7 cellular contexts compared by ENCODE assay signal in the genomic region with DNA sequence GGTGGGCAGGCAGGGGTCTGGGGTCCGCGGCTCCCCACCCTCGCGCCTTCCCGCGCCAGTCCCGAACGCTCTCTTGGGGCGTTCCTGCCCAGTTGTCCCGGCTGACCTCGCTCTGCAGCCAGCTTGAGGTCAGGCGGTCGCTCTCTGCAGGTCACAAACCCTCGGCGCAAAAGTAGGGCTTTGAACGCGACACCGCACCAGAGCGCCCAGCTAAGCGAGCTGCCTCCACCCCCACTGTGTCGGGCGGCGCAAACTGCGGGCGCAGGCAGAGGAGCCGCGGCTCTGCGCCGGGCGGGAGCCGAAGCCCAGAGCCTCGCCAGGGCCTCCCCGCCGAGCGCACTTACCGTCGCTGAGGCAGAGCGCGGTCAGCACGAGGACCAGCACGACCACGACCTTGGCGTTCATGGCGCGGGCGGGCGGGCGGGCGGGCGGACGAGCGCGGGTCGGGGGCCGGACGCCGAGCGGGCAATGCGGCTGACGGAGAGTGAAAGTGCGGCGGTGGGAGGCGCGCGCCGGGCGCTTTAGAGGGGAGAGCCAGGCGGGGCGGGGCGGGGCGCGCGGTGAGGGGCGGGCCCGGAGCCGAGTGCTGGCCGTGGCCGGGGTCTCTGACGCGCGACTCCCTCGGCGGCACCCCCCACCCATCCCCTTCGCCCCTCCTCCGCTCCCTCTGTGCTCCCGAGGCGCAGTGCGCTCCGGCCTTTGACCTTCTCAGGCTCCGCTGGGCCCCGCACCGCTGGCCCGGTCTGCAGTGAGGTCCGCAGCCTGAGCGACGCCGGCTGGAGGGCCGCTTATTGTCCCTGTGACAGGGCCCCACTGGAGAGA. TPM values are rescaled to one million over a fixed set of nuclear protein-coding genes. Genes with fewer than 3 reads are reported as not detected.
DNase-seq lines count a peak whose midpoint lies in the region; ATAC-seq and TF ChIP-seq lines count a peak whose summit lies in the region.

A gene (minus strand): TSS at position 497 of the 822 bp plus-strand sequence. CDS start 92 bp downstream, at position 405.

- intact Hi-C loops in adrenal gland (cut with DNase I): loop anchor here (2.0 to 10.0 kb wide), 5 partner anchors 472 to 713 kb away; no protein-coding TSS in a partner anchor

- H3K27me3 ChIP-seq in H7 (ENCODE audit: control insufficient read depth, insufficient read depth, low read length) (peaks cover 30% of the 10 kb centered on the region), adrenal gland (peaks cover 16% of the 10 kb centered on the region)

- H3K9me3 ChIP-seq in adrenal gland (replicated peaks in 1 of 3): no peaks in the 10 kb centered on the region
- H3K9me3 ChIP-seq in iPS-18c (ENCODE audit: control insufficient read depth, insufficient read depth, low read length): no peaks in the 10 kb centered on the region

- peak within 1 kb of the TSS in 1 of 5 donors; percentile 47 for H3K27ac ChIP-seq in adrenal gland

- in situ Hi-C loops in GM13976 (cut with MboI; ENCODE audit: low sequenced_read_pairs, unreplicated experiment): loop anchor here (25.0 kb wide), 2 partner anchors 477 to 723 kb away; no protein-coding TSS in a partner anchor

- peaks cover 53% of the 10 kb centered on the region for H3K27me3 Mint-ChIP-seq in stimulated activated memory B cell treated with anti-CD40 and anti-IgM and Interleukin-4, amounts not matched to agents 10 μg/mL and 1 μg/mL and 100 μg/mL, for 72 hours

- DNase-seq in H7 (peak; percentile 95), adrenal gland (peak in 3 of 7 donors; percentile 17 to 45 (median 20)), GM13976 (ENCODE audit: low spot score) (no peak), T1000 (lab: John Stamatoyannopoulos, UW) (no peak)

- TF ChIP-seq CTCF in adrenal gland (IDR thresholded peaks at IDR 0.05) (no peak), GM13976 (IDR thresholded peaks at IDR 0.05; ENCODE audit: borderline replicate concordance, control extremely low read depth, extremely low read depth, insufficient read depth, missing control alignments) (no peak)

- H3K36me3 ChIP-seq in H7 (replicated peaks; ENCODE audit: control insufficient read depth, insufficient read depth, low read length) (no peaks in the 10 kb centered on the region; the same call in 1 of the 2 replicates), adrenal gland (replicated peaks in 1 of 2) (no peaks in the 10 kb centered on the region)

- peaks cover 0 to 8% of the 10 kb centered on the region in 2 donors for H3K4me1 ChIP-seq in adrenal gland (replicated peaks in 1 of 2)

- WGBS in adrenal gland, 4 donors: 0 to 1% (median 1%) methylated on average over 33 to 98 of the region's 98 CpGs; no CpG with 5 or more reads in 1 of the 4 donors

- peak within 1 kb of the TSS; percentile 23 for H3K4me3 Mint-ChIP-seq in stimulated activated memory B cell treated with anti-CD40 and anti-IgM and Interleukin-4, amounts not matched to agents 10 μg/mL and 1 μg/mL and 100 μg/mL, for 72 hours

- H3K4me3 ChIP-seq in H7 (ENCODE audit: insufficient read depth, low read depth, low read length): peak within 1 kb of the TSS; percentile 84
- peak within 1 kb of the TSS in 2 of 4 donors; percentile 33 to 70 for H3K4me3 ChIP-seq in adrenal gland
- peak within 1 kb of the TSS; percentile 75 for H3K4me3 ChIP-seq in iPS-18c (ENCODE audit: insufficient read depth, low read depth, low read length)

- TF ChIP-seq POLR2A in adrenal gland (IDR thresholded peaks at IDR 0.05): no peak

- ATAC-seq in stimulated activated memory B cell treated with anti-CD40 and anti-IgM and Interleukin-4, amounts not matched to agents 10 μg/mL and 1 μg/mL and 100 μg/mL, for 72 hours: no peak
- no peak for ATAC-seq in GM21576 (IDR thresholded peaks at IDR 0.05; ENCODE audit: unreplicated experiment)

- H3K9me3 Mint-ChIP-seq in stimulated activated memory B cell treated with anti-CD40 and anti-IgM and Interleukin-4, amounts not matched to agents 10 μg/mL and 1 μg/mL and 100 μg/mL, for 72 hours: no peaks in the 10 kb centered on the region

- peaks cover 6% of the 10 kb centered on the region for H3K4me1 Mint-ChIP-seq in stimulated activated memory B cell treated with anti-CD40 and anti-IgM and Interleukin-4, amounts not matched to agents 10 μg/mL and 1 μg/mL and 100 μg/mL, for 72 hours

- no peak within 1 kb of the TSS for H3K27ac Mint-ChIP-seq in stimulated activated memory B cell treated with anti-CD40 and anti-IgM and Interleukin-4, amounts not matched to agents 10 μg/mL and 1 μg/mL and 100 μg/mL, for 72 hours

- no peaks in the 10 kb centered on the region for H3K36me3 Mint-ChIP-seq in stimulated activated memory B cell treated with anti-CD40 and anti-IgM and Interleukin-4, amounts not matched to agents 10 μg/mL and 1 μg/mL and 100 μg/mL, for 72 hours

RNA-seq across cellular contexts. Expression of the gene that starts here (rescaled TPM):
- total RNA-seq in H7 (2014; rRNA removed; shearing (Covaris generic)): 21.1 and 42.8 TPM in 2 replicates
- 100 to 1,000 TPM in 4 of 8 donors, 10 to 100 TPM in 4; 47.0 to 193 (median 89.5) TPM for total RNA-seq in adrenal gland
- polyA plus RNA-seq in adrenal gland: 10 to 100 TPM; 37.7 to 77.8 (median 41.0) TPM
